ENCODE assay signal across 9 cellular contexts in genomic region chr11:1979607-1980006, GRCh38. TPM values are rescaled to one million over a fixed set of nuclear protein-coding genes. Genes with fewer than 3 reads are reported as not detected.
"Had no signal": no experiment of that assay in that cellular context is flagged by ENCODE, and none has a peak within 500 bp of the region (broad histone marks: within the 10 kb centered on the region; RNA-seq: fewer than 3 reads in every experiment).

No MANE protein-coding gene starts in this region.

- H3K36me3 ChIP-seq: HAP-1 had no signal

- H3K4me3 ChIP-seq: GM23248, HAP-1 had no signal

- H3K27ac ChIP-seq: GM23248 had no signal

- ATAC-seq: HCT116 had no signal

- FAIRE-seq: HTR-8/SVneo had no signal

- H2AFZ ChIP-seq: GM23248 had no signal

- DNase-seq: GM23248, GOT3, H7, HFFc6, KBM-7 had no signal

- H3K9ac ChIP-seq: GM23248 had no signal

- H3K9me3 ChIP-seq: HAP-1 had no signal

- H3K4me1 ChIP-seq: HAP-1 had no signal

RNA-seq across cellular contexts. Expression of gene H19, which starts 18.0 kb away (rescaled TPM):
- polyA plus RNA-seq: GM23248, IgD-negative memory B cell had no signal
